Comparison of ENCODE assay signal across 8 cellular contexts in genomic region chr9:36163049-36163839, GRCh38. TPM values are rescaled to one million over a fixed set of nuclear protein-coding genes. Genes with fewer than 3 reads are reported as not detected.
DNase-seq lines count a peak whose midpoint lies in the region; ATAC-seq lines count a peak whose summit lies in the region.

No MANE protein-coding gene starts in this region.

- H3K9ac ChIP-seq in subcutaneous abdominal adipose tissue (ENCODE audit: low read length in 5 of 5) = peak overlapping the region in 3 of 5 donors; percentile 6 to 35 (median 8)

- H3K27me3 ChIP-seq in layer of hippocampus (ENCODE audit: control insufficient read depth, insufficient read depth, low read length) (no peaks in the 10 kb centered on the region), subcutaneous abdominal adipose tissue (ENCODE audit: control insufficient read depth in 5 of 5, insufficient read depth in 4 of 5, low read length in 5 of 5) (no peaks in the 10 kb centered on the region)
- H3K27me3 ChIP-seq in effector memory CD4-positive, alpha-beta T cell (replicated peaks; ENCODE audit: control insufficient read depth, insufficient read depth, low read length, poor library complexity, severe bottlenecking) = no peaks in the 10 kb centered on the region

- peak overlapping the region; percentile 80 for H3K27ac ChIP-seq in cingulate gyrus (ENCODE audit: low read depth, low read length)
- H3K27ac ChIP-seq in layer of hippocampus (ENCODE audit: low read depth, low read length) = peak overlapping the region; percentile 73
- peak overlapping the region; percentile 69 for H3K27ac ChIP-seq in subcutaneous abdominal adipose tissue (ENCODE audit: low read depth, low read length)
- H3K27ac ChIP-seq in effector memory CD4-positive, alpha-beta T cell (ENCODE audit: insufficient read depth, low read length, poor library complexity, severe bottlenecking) = no peak overlapping the region

- H3K36me3 ChIP-seq in subcutaneous abdominal adipose tissue (ENCODE audit: control insufficient read depth in 5 of 5, insufficient read depth in 5 of 5, low read length in 5 of 5) = peaks cover 0 to 10% (median 2%) of the 10 kb centered on the region in 5 donors
- peaks cover 17% of the 10 kb centered on the region for H3K36me3 ChIP-seq in effector memory CD4-positive, alpha-beta T cell (ENCODE audit: control insufficient read depth, insufficient read depth, low read length)

- H3K9me3 ChIP-seq in subcutaneous abdominal adipose tissue (ENCODE audit: control insufficient read depth in 5 of 5, low read length in 5 of 5) = no peaks in the 10 kb centered on the region
- no peaks in the 10 kb centered on the region for H3K9me3 ChIP-seq in effector memory CD4-positive, alpha-beta T cell (ENCODE audit: control insufficient read depth, low read length)

- ATAC-seq in GM18909 (IDR thresholded peaks at IDR 0.05; ENCODE audit: poor library complexity, unreplicated experiment) = no peak

- peak; percentile 76 for DNase-seq in HT1080 (ENCODE audit: low read depth)
- no peak for DNase-seq in NCI-H2029 treated with DMSO at 0.1 percent for 48 hours (lab: John Stamatoyannopoulos, UW)
- no peak for DNase-seq in activated CD4-positive, alpha-beta T cell treated with anti-CD3 and anti-CD28 coated beads, Interleukin-2, amount 50 U/mL, for 48 hours
- no peak for DNase-seq in effector memory CD4-positive, alpha-beta T cell

- H3K4me3 ChIP-seq in subcutaneous abdominal adipose tissue (ENCODE audit: low read depth in 1 of 5, low read length in 5 of 5) = no peak overlapping the region
- H3K4me3 ChIP-seq in effector memory CD4-positive, alpha-beta T cell (ENCODE audit: insufficient read depth, low read depth, low read length, poor library complexity, severe bottlenecking) = no peak overlapping the region

- peaks cover 0 to 47% (median 30%) of the 10 kb centered on the region in 5 donors for H3K4me1 ChIP-seq in subcutaneous abdominal adipose tissue (ENCODE audit: control insufficient read depth in 5 of 5, insufficient read depth in 5 of 5, low read length in 5 of 5)
- H3K4me1 ChIP-seq in effector memory CD4-positive, alpha-beta T cell (ENCODE audit: control insufficient read depth, insufficient read depth, low read length, poor library complexity, severe bottlenecking) = peaks cover 5% of the 10 kb centered on the region

RNA-seq across cellular contexts. Expression of gene CCIN, which starts 5.9 kb away (rescaled TPM):
- total RNA-seq in HT1080 (2014; rRNA removed; shearing (Covaris generic)) = 0.03 TPM in 1 of 2 replicates, not detected in the other
- 0.05 TPM in 1 of 2 replicates, not detected in the other for polyA plus RNA-seq in HT1080 (2015; cell fraction: cytosol; rRNA removed)
- not detected in 2 replicates for polyA plus RNA-seq in HT1080 (2015; cell fraction: nucleus; rRNA removed)

RNA-seq across cellular contexts. Expression of gene GLIPR2, which starts 26.7 kb away (rescaled TPM):
- 2.6 and 3.7 TPM in 2 replicates for total RNA-seq in HT1080 (2014; rRNA removed; shearing (Covaris generic))
- polyA plus RNA-seq in HT1080 (2015; cell fraction: cytosol; rRNA removed) = 3.4 and 3.8 TPM in 2 replicates
- polyA plus RNA-seq in HT1080 (2015; cell fraction: nucleus; rRNA removed) = 2.3 and 2.4 TPM in 2 replicates

RNA-seq across cellular contexts. Expression of gene CLTA, which starts 27.5 kb away (rescaled TPM):
- total RNA-seq in HT1080 (2014; rRNA removed; shearing (Covaris generic)) = 437 and 448 TPM in 2 replicates
- polyA plus RNA-seq in HT1080 (2015; cell fraction: cytosol; rRNA removed) = 323 and 333 TPM in 2 replicates
- polyA plus RNA-seq in HT1080 (2015; cell fraction: nucleus; rRNA removed) = 115 and 142 TPM in 2 replicates
